In genomic region chr13:94058821-94059360, GRCh38 we compare ENCODE assay signal across 18 cellular contexts.
DNase-seq lines count a peak whose midpoint lies in the region; ATAC-seq, FAIRE-seq and TF ChIP-seq lines count a peak whose summit lies in the region.
"Had no signal": no experiment of that assay in that cellular context is flagged by ENCODE, and none has a peak within 500 bp of the region (broad histone marks: within the 10 kb centered on the region; RNA-seq: fewer than 3 reads in every experiment).

No MANE protein-coding gene starts in this region.

- no peak for ATAC-seq in GM18907 (IDR thresholded peaks at IDR 0.05; ENCODE audit: unreplicated experiment)
- ATAC-seq: A549, GM23338, HCT116 had no signal

- FAIRE-seq in H54 (lab: Jason Lieb, UNC) = peak; percentile 58
- FAIRE-seq: A549, G401.6, GM12891 had no signal

- no peak overlapping the region for H3K4me3 Mint-ChIP-seq in nephron progenitor cell
- H3K4me3 Mint-ChIP-seq: CD4-positive, alpha-beta T cell; GM23338 had no signal

- H3K27ac ChIP-seq in WERI-Rb-1 = peak overlapping the region; percentile 18
- H3K27ac ChIP-seq: 22Rv1, A549, C4-2B had no signal

- no peaks in the 10 kb centered on the region for H3K9me3 Mint-ChIP-seq in nephron progenitor cell
- H3K9me3 Mint-ChIP-seq: CD4-positive, alpha-beta T cell; GM23338 had no signal

- H3K36me3 ChIP-seq in WERI-Rb-1 = no peaks in the 10 kb centered on the region

- no peak for TF ChIP-seq POLR2A in H54 (IDR thresholded peaks at IDR 0.05; ENCODE audit: low read depth, low read length)

- no peak for TF ChIP-seq CTCF in WERI-Rb-1 (IDR thresholded peaks at IDR 0.05; ENCODE audit: low read depth, low read length)
- TF ChIP-seq CTCF in retinal pigment epithelial cell (conservative IDR thresholded peaks at IDR 0.05; ENCODE audit: low read depth, low read length) = no peak
- TF ChIP-seq CTCF in nephron progenitor cell (IDR thresholded peaks at IDR 0.05) = no peak

- H3K4me3 ChIP-seq in WERI-Rb-1 (ENCODE audit: low read depth, low read length) (no peak overlapping the region), retinal pigment epithelial cell (ENCODE audit: low read length) (no peak overlapping the region)
- H3K4me3 ChIP-seq: A549, GM23338 had no signal

- no peaks in the 10 kb centered on the region for H3K36me3 Mint-ChIP-seq in nephron progenitor cell (ENCODE audit: low read depth)

- no peak overlapping the region for H3K27ac Mint-ChIP-seq in nephron progenitor cell
- H3K27ac Mint-ChIP-seq: CD4-positive, alpha-beta T cell; GM23338 had no signal

- no peaks in the 10 kb centered on the region for H3K27me3 Mint-ChIP-seq in nephron progenitor cell (ENCODE audit: low read depth, poor library complexity)

- no peaks in the 10 kb centered on the region for H3K9me3 ChIP-seq in WERI-Rb-1 (ENCODE audit: severe bottlenecking)
- H3K9me3 ChIP-seq: A549, Caco-2 had no signal

- no peaks in the 10 kb centered on the region for H3K27me3 ChIP-seq in WERI-Rb-1 (ENCODE audit: insufficient read depth, low read depth, severe bottlenecking)

- DNase-seq in H54 (ENCODE audit: insufficient read length, low spot score) (no peak), WERI-Rb-1 (no peak), fibroblast of peridontal ligament (ENCODE audit: extremely low read depth) (peak; percentile 68), retinal pigment epithelial cell (ENCODE audit: low read depth) (peak; percentile 66), LoVo (ENCODE audit: low spot score) (no peak), nephron progenitor cell (no peak)
- DNase-seq: AML-193; Caco-2; CD4-positive, alpha-beta T cell; H7 had no signal

- peaks cover 31% of the 10 kb centered on the region for H3K4me1 Mint-ChIP-seq in nephron progenitor cell

Comparison
In these comparisons a context has a peak if more than half of its experiments do, and no peak if none do; other contexts are left out.
1. DNase-seq: peak in fibroblast of peridontal ligament (single experiment) and retinal pigment epithelial cell (single experiment); none in H54 (single experiment), WERI-Rb-1 (single experiment), LoVo (single experiment) and nephron progenitor cell (single experiment).